10 cellular contexts compared by ENCODE assay signal in the genomic region with DNA sequence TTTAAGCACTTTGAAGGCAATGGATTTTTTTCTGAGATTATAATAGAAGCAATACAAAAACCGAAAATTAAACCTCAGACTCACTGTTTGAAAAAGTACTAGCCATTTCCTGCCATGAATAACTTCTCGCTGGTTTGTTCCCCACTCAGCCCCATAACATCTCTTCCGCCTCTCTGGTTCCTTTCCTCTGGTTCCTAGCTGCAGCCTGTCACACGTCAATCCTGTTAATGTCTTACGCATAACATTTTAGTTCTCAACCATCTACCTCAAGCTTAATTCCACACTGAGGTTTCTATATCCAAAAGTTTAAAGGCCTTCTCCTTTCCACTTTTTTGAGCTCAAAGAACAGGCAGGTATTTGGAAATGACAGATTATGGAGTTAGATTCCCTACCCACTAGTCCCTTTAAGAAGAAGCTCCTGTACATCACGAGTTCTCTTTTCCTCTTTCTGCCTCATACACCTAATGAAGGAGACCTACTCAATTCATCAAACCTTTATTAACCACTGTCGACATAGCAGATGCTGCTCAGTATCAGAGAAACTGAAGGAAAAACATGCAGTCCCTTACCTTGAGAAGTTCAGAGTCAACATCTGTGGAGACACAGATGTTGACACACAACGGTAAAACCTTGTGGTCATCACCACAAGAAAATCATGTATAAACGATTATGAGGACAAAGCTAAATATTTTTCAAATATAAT.
DNase-seq lines count a peak whose midpoint lies in the region; ATAC-seq and TF ChIP-seq lines count a peak whose summit lies in the region.
"Had no signal": no experiment of that assay in that cellular context is flagged by ENCODE, and none has a peak within 500 bp of the region (broad histone marks: within the 10 kb centered on the region; RNA-seq: fewer than 3 reads in every experiment).

No MANE protein-coding gene starts in this region.

- TF ChIP-seq CTCF in omental fat pad (IDR thresholded peaks at IDR 0.05): no peak

- peak overlapping the region; percentile 25 for H3K4me2 ChIP-seq in BLaER1

- peak; percentile 47 for ATAC-seq in GM19452 (IDR thresholded peaks at IDR 0.05; ENCODE audit: unreplicated experiment)
- peak; percentile 44 for ATAC-seq in HG03442 (IDR thresholded peaks at IDR 0.05; ENCODE audit: unreplicated experiment)
- ATAC-seq in omental fat pad (ENCODE audit: low FRiP score): no peak

- H3K4me1 ChIP-seq in BLaER1: peaks cover 27% of the 10 kb centered on the region
- H3K4me1 ChIP-seq: Caco-2 had no signal

- H3K27ac ChIP-seq in BLaER1: no peak overlapping the region

- DNase-seq in activated naive CD8-positive, alpha-beta T cell treated with anti-CD3 and anti-CD28 coated beads for 36 hours: peak; percentile 29
- no peak for DNase-seq in omental fat pad (ENCODE audit: low spot score)
- no peak for DNase-seq in NCI-H345 treated with DMSO at 0.1 percent for 48 hours (lab: John Stamatoyannopoulos, UW; ENCODE audit: unreplicated experiment)
- DNase-seq in C1 segment of cervical spinal cord (lab: John Stamatoyannopoulos, UW): no peak
- no peak for DNase-seq in NCI-H526 treated with DMSO at 0.1 percent for 48 hours (lab: John Stamatoyannopoulos, UW)
- DNase-seq: Caco-2, heart left ventricle had no signal

- H3K27me3 Mint-ChIP-seq in activated naive CD8-positive, alpha-beta T cell treated with anti-CD3 and anti-CD28 coated beads for 36 hours: no peaks in the 10 kb centered on the region

- H3K4me1 Mint-ChIP-seq in activated naive CD8-positive, alpha-beta T cell treated with anti-CD3 and anti-CD28 coated beads for 36 hours: peaks cover 66% of the 10 kb centered on the region

- no peak overlapping the region for H3K9ac ChIP-seq in BLaER1

- peaks cover 16% of the 10 kb centered on the region for H3K9me3 Mint-ChIP-seq in activated naive CD8-positive, alpha-beta T cell treated with anti-CD3 and anti-CD28 coated beads for 36 hours

- peaks cover 31% of the 10 kb centered on the region for H3K36me3 Mint-ChIP-seq in activated naive CD8-positive, alpha-beta T cell treated with anti-CD3 and anti-CD28 coated beads for 36 hours

- no peak overlapping the region for H3K4me3 ChIP-seq in BLaER1
- H3K4me3 ChIP-seq: heart left ventricle had no signal

- no peaks in the 10 kb centered on the region for H4K20me1 ChIP-seq in BLaER1

- peak overlapping the region; percentile 50 for H3K4me3 Mint-ChIP-seq in activated naive CD8-positive, alpha-beta T cell treated with anti-CD3 and anti-CD28 coated beads for 36 hours

- no peaks in the 10 kb centered on the region for H3K36me3 ChIP-seq in BLaER1
- H3K36me3 ChIP-seq: heart left ventricle had no signal

- peaks cover 26% of the 10 kb centered on the region for H3K9me3 ChIP-seq in BLaER1
- H3K9me3 ChIP-seq: Caco-2, heart left ventricle had no signal

- peak overlapping the region; percentile 92 for H3K27ac Mint-ChIP-seq in activated naive CD8-positive, alpha-beta T cell treated with anti-CD3 and anti-CD28 coated beads for 36 hours

- no peaks in the 10 kb centered on the region for H3K27me3 ChIP-seq in BLaER1
- H3K27me3 ChIP-seq: heart left ventricle had no signal
